23 cellular contexts compared by ENCODE assay signal in the genomic region with DNA sequence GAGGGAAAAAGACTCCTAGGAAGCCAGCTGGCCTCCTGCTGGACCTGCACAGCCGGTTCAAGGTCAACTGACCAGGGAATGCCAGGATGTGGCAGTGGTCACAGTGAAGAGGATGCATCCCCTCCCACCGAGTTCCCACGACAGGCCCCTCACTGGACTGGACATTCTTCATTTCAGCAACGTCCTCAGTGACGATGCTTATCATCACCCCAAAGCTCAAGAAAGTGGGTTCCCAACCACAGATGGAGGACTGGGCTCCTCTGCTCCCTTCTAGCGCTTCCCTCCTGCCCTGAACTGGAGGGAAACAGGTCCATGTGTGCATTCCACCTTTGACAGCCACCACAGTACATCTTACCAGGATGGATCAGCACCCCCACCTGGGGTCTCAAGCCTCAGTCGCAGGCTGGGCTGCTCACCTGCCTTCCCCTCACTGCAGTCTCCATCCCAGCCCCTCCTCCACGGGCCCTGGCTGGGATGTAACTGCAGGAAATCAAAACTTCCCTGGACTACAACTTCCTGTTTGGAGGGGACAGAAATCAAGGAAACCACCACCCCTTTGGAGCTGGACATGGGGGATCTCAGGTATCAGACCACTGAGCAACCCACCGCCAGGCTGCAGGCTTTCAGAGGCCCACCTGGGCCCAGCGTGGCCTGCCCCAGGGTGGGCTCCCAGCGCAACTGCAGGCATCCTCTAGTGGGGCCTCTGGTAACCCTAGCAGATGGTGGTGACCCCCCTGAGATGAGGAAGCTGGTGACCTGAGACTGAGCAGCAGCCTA. TPM values are rescaled to one million over a fixed set of nuclear protein-coding genes. Genes with fewer than 3 reads are reported as not detected.
DNase-seq lines count a peak whose midpoint lies in the region; FAIRE-seq and TF ChIP-seq lines count a peak whose summit lies in the region.
"Had no signal": no experiment of that assay in that cellular context is flagged by ENCODE, and none has a peak within 500 bp of the region (broad histone marks: within the 10 kb centered on the region; RNA-seq: fewer than 3 reads in every experiment).

No MANE protein-coding gene starts in this region.

- H3K27ac Mint-ChIP-seq in MCF 10A (ENCODE audit: low read depth, unreplicated experiment) (peak overlapping the region; percentile 54), glutamatergic neuron (ENCODE audit: unreplicated experiment) (no peak overlapping the region)
- H3K27ac Mint-ChIP-seq: stimulated activated naive B cell treated with anti-CD40 and anti-IgM and Interleukin-4, amounts not matched to agents 10 μg/mL and 1 μg/mL and 100 μg/mL, for 72 hours had no signal

- no peaks in the 10 kb centered on the region for H3K4me1 Mint-ChIP-seq in MCF 10A (ENCODE audit: insufficient read depth, unreplicated experiment)
- H3K4me1 Mint-ChIP-seq in glutamatergic neuron (ENCODE audit: low read depth, unreplicated experiment) = peaks cover 15% of the 10 kb centered on the region

- DNase-seq in MCF 10A (ENCODE audit: unreplicated experiment) (no peak), mammary epithelial cell (no peak), RWPE1 (ENCODE audit: low spot score) (no peak), kidney (peak; percentile 39), retina (no peak), GM19238 (ENCODE audit: insufficient read length, low spot score) (no peak), glutamatergic neuron (no peak)
- DNase-seq: activated gamma-delta T cell; DMS79 treated with DMSO at 0.1 percent for 48 hours; dorsolateral prefrontal cortex; foreskin keratinocyte; Kasumi-1; NCI-H1092; NCI-H2029; NCI-H2227 treated with DMSO at 0.1 percent for 48 hours; NCI-H748 treated with DMSO at 0.1 percent for 48 hours; nucleus accumbens; stimulated activated CD4-positive, alpha-beta T cell treated with anti-CD3 and anti-CD28 coated beads, Interleukin-1b, Interleukin-23, amount 100 ng/mL, for 48 hours; stimulated activated naive B cell treated with anti-CD40 and anti-IgM and Interleukin-4, amounts not matched to agents 10 μg/mL and 1 μg/mL and 100 μg/mL, for 72 hours; SW 1271 had no signal

- in situ Hi-C loops in mammary epithelial cell (cut with MboI; ENCODE audit: low sequenced_read_pairs in 2 of 2) = no loop called here

- H3K27me3 Mint-ChIP-seq in MCF 10A (ENCODE audit: insufficient read depth, unreplicated experiment) (no peaks in the 10 kb centered on the region), glutamatergic neuron (ENCODE audit: unreplicated experiment) (peaks cover 10% of the 10 kb centered on the region)
- H3K27me3 Mint-ChIP-seq: stimulated activated naive B cell treated with anti-CD40 and anti-IgM and Interleukin-4, amounts not matched to agents 10 μg/mL and 1 μg/mL and 100 μg/mL, for 72 hours had no signal

- H3K9ac ChIP-seq in mammary epithelial cell (ENCODE audit: insufficient read depth, low read length) (no peak overlapping the region), kidney (ENCODE audit: low read length in 2 of 2) (no peak overlapping the region)

- CTCF ChIA-PET in MCF 10A (lab: Yijun Ruan, JAX) = interaction anchor here (0.5 kb wide), 1 partner anchor 189 kb away, joined by 4 read pairs; no protein-coding TSS in a partner anchor
- CTCF ChIA-PET in mammary epithelial cell (lab: Charles Lee; ENCODE audit: low non-redundant PET) = interaction anchor here (0.6 kb wide), 1 partner anchor 733 kb away, joined by 3 read pairs; no protein-coding TSS in a partner anchor
- CTCF ChIA-PET in RWPE1 (lab: Yijun Ruan, JAX) = no interaction called here

- intact Hi-C loops in MCF 10A (cut with micrococcal nuclease) (no loop called here), mammary epithelial cell (cut with micrococcal nuclease) (no loop called here), kidney (cut with DNase I) (no loop called here)

- H3K4me3 ChIP-seq in mammary epithelial cell (replicated peaks in 1 of 3; ENCODE audit: insufficient read depth in 1 of 3, low read depth in 2 of 3, low read length in 3 of 3) (no peak overlapping the region), kidney (ENCODE audit: low read length in 2 of 2) (no peak overlapping the region)
- H3K4me3 ChIP-seq: dorsolateral prefrontal cortex, skin epidermis, thoracic aorta had no signal

- WGBS in mammary epithelial cell (ENCODE audit: low coverage, missing lambda C conversion rate) = 95% methylated on average over 11 of the region's 11 CpGs

- H3K27me3 ChIP-seq in mammary epithelial cell (ENCODE audit: insufficient read depth, low read length) = no peaks in the 10 kb centered on the region
- H3K27me3 ChIP-seq: dorsolateral prefrontal cortex, foreskin keratinocyte had no signal

- no peak for FAIRE-seq in kidney (lab: Jason Lieb, UNC)
- FAIRE-seq: GM12892 had no signal

- H3K9me3 ChIP-seq in mammary epithelial cell (replicated peaks; ENCODE audit: insufficient read depth, low read length) (no peaks in the 10 kb centered on the region), kidney (ENCODE audit: control insufficient read depth in 1 of 2, low read length in 2 of 2) (no peaks in the 10 kb centered on the region)
- H3K9me3 ChIP-seq: thoracic aorta had no signal

- H3K4me1 ChIP-seq in mammary epithelial cell (ENCODE audit: insufficient read depth, low read length) (no peaks in the 10 kb centered on the region), kidney (ENCODE audit: control insufficient read depth in 1 of 2, insufficient read depth in 1 of 2, low read depth in 1 of 2, low read length in 2 of 2) (peaks cover 2 to 8% of the 10 kb centered on the region in 2 donors)
- H3K4me1 ChIP-seq: foreskin keratinocyte had no signal

- no peaks in the 10 kb centered on the region for H3K79me2 ChIP-seq in mammary epithelial cell (ENCODE audit: insufficient read depth, low read length)

- POLR2A ChIA-PET in MCF 10A (lab: Yijun Ruan, JAX) = interaction anchor here (0.8 to 1.4 kb wide), 2 partner anchors 19 to 28 kb away, joined by 4 to 5 read pairs; no protein-coding TSS in a partner anchor
- POLR2A ChIA-PET in RWPE1 (lab: Yijun Ruan, JAX; ENCODE audit: low non-redundant PET) = interaction anchor here (0.7 kb wide), 1 partner anchor 447 kb away, joined by 3 read pairs; no protein-coding TSS in a partner anchor

- H2AFZ ChIP-seq in mammary epithelial cell (ENCODE audit: low read depth, low read length) = no peak overlapping the region

- BruUV-seq in MCF 10A (replicated peaks; lab: Mats Ljungman, UMichigan) (no TSS peak), mammary epithelial cell (replicated peaks; lab: Mats Ljungman, UMichigan) (no TSS peak)

- H3K9me3 Mint-ChIP-seq in MCF 10A (ENCODE audit: unreplicated experiment) (no peaks in the 10 kb centered on the region), glutamatergic neuron (ENCODE audit: unreplicated experiment) (peaks cover 4% of the 10 kb centered on the region)
- H3K9me3 Mint-ChIP-seq: stimulated activated naive B cell treated with anti-CD40 and anti-IgM and Interleukin-4, amounts not matched to agents 10 μg/mL and 1 μg/mL and 100 μg/mL, for 72 hours had no signal

- dilution Hi-C loops in mammary epithelial cell (cut with HindIII; ENCODE audit: low sequenced_read_pairs) = no loop called here

- peaks cover 3% of the 10 kb centered on the region for H3K36me3 ChIP-seq in mammary epithelial cell (ENCODE audit: insufficient read depth, low read length)
- H3K36me3 ChIP-seq in kidney (ENCODE audit: control insufficient read depth in 1 of 2, insufficient read depth in 2 of 2, low read length in 2 of 2) = peaks cover 4 to 5% of the 10 kb centered on the region in 2 donors

- peaks cover 70% of the 10 kb centered on the region for H3K36me3 Mint-ChIP-seq in MCF 10A (ENCODE audit: insufficient read depth, unreplicated experiment)
- no peaks in the 10 kb centered on the region for H3K36me3 Mint-ChIP-seq in glutamatergic neuron (ENCODE audit: unreplicated experiment)

- H3K4me3 Mint-ChIP-seq in MCF 10A (ENCODE audit: unreplicated experiment) (no peak overlapping the region), glutamatergic neuron (ENCODE audit: unreplicated experiment) (no peak overlapping the region)
- H3K4me3 Mint-ChIP-seq: stimulated activated naive B cell treated with anti-CD40 and anti-IgM and Interleukin-4, amounts not matched to agents 10 μg/mL and 1 μg/mL and 100 μg/mL, for 72 hours had no signal

- H4K20me1 ChIP-seq in mammary epithelial cell (ENCODE audit: insufficient read depth, low read length) = no peaks in the 10 kb centered on the region

- TF ChIP-seq CTCF in MCF 10A (IDR thresholded peaks at IDR 0.05; ENCODE audit: unreplicated experiment) (no peak), mammary epithelial cell (conservative IDR thresholded peaks at IDR 0.05 in 1 of 2, IDR thresholded peaks at IDR 0.05 in 1 of 2; ENCODE audit: extremely low read depth in 1 of 2, insufficient read depth in 1 of 2, low read depth in 1 of 2, low read length in 2 of 2) (no peak), RWPE1 (conservative IDR thresholded peaks at IDR 0.05; ENCODE audit: low read depth) (no peak), kidney (IDR thresholded peaks at IDR 0.05; ENCODE audit: borderline replicate concordance, extremely low read depth, insufficient read depth) (no peak), glutamatergic neuron (IDR thresholded peaks at IDR 0.05; ENCODE audit: partially characterized antibody, unreplicated experiment) (no peak)

- no peak overlapping the region for H3K4me2 ChIP-seq in mammary epithelial cell (ENCODE audit: insufficient read depth, low read depth, low read length)

- no peak overlapping the region for H3K27ac ChIP-seq in mammary epithelial cell (ENCODE audit: insufficient read depth, low read depth, low read length)
- peak overlapping the region; percentile 53; the same call in 1 of the 2 replicates for H3K27ac ChIP-seq in RWPE1
- no peak overlapping the region for H3K27ac ChIP-seq in kidney (ENCODE audit: low read depth in 2 of 2, low read length in 2 of 2)
- H3K27ac ChIP-seq: foreskin keratinocyte, skin epidermis, thoracic aorta had no signal

RNA-seq across cellular contexts. Expression of a gene that starts 7.3 kb away (rescaled TPM):
- total RNA-seq in MCF 10A (2022) (2.3 and 3.3 TPM in 2 replicates), mammary epithelial cell (1 to 10 TPM; 1.2 to 5.6 TPM), kidney (17.4 TPM), glutamatergic neuron (ENCODE audit: unreplicated experiment) (4.1 TPM)
- polyA plus RNA-seq in mammary epithelial cell (1.9 TPM), kidney (ENCODE audit: insufficient read depth, low read depth, low replicate concordance) (54.7 TPM)
- 0.78 TPM for polyA minus RNA-seq in mammary epithelial cell

RNA-seq across cellular contexts. Expression of a gene that starts 31.7 kb away (rescaled TPM):
- total RNA-seq in MCF 10A (2022) (26.5 and 31.4 TPM in 2 replicates), mammary epithelial cell (10 to 100 TPM; 18.7 to 40.9 TPM), kidney (36.6 TPM), glutamatergic neuron (ENCODE audit: unreplicated experiment) (26.1 TPM)
- polyA plus RNA-seq in mammary epithelial cell (48.0 TPM), kidney (ENCODE audit: insufficient read depth, low read depth, low replicate concordance) (30.8 TPM)
- 86.5 TPM for polyA minus RNA-seq in mammary epithelial cell
